Comparison of ENCODE assay signal across 7 cellular contexts in the genomic region with DNA sequence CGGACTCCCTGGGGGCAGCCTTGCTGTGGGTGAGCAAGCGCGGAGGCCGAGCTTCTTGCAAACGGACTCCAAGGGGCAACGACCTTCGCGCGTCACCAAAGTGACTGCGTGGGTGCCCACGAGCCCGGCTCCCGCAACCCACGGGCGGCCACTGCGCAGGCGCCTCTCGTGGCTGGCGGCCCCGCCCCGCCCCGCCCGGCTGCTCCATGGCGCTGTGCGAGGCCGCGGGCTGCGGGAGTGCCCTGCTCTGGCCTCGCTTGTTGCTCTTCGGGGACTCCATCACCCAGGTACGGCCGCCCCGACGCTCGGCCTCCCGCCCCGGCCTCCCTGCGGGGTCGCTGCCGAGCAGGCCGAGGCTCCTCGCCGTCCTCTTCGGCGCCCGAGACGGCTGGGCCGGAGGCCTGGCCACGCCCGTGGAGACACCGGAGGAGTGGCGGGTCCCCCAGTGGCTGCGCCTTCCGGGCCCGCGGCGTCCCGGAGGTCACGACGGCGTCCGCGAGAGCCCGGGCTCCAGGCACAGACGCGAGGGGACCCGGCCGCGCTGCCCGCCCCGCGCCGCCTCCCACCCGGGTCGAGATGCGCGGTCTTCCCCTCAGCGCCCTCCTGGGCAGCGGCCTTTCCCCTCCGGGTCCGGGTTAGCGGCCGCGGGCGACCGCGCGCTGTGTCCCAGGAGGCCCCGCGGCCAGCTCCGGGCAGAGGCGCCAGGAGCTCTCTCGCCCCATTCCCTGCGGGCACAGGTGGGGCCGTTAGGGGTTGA. TPM values are rescaled to one million over a fixed set of nuclear protein-coding genes. Genes with fewer than 3 reads are reported as not detected.
DNase-seq lines count a peak whose midpoint lies in the region; TF ChIP-seq lines count a peak whose summit lies in the region.

A gene with protein sequence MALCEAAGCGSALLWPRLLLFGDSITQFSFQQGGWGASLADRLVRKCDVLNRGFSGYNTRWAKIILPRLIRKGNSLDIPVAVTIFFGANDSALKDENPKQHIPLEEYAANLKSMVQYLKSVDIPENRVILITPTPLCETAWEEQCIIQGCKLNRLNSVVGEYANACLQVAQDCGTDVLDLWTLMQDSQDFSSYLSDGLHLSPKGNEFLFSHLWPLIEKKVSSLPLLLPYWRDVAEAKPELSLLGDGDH (plus strand): TSS at position 191 of the 757 bp plus-strand sequence. CDS start 16 bp downstream, at position 207.

- H3K36me3 ChIP-seq in MG63 = peaks cover 47% of the 10 kb centered on the region

- in situ Hi-C loops in GM13976 (cut with MboI; ENCODE audit: low sequenced_read_pairs, unreplicated experiment) = no loop called here

- peaks cover 9% of the 10 kb centered on the region for H3K9me3 ChIP-seq in MG63

- H3K4me3 ChIP-seq in MG63 (peak within 1 kb of the TSS; percentile 52), choroid plexus epithelial cell (ENCODE audit: low read depth, low read length) (peak within 1 kb of the TSS; percentile 74)

- no peak for TF ChIP-seq CTCF in GM13976 (IDR thresholded peaks at IDR 0.05; ENCODE audit: borderline replicate concordance, control extremely low read depth, extremely low read depth, insufficient read depth, missing control alignments)
- no peak for TF ChIP-seq CTCF in choroid plexus epithelial cell (conservative IDR thresholded peaks at IDR 0.05; ENCODE audit: low read depth, low read length)

- DNase-seq in GM13976 (ENCODE audit: low spot score) (peak; percentile 91), HCEC 1CT (peak; percentile 40), MG63 (peak; percentile 51), choroid plexus epithelial cell (ENCODE audit: low read depth) (peak; percentile 50), left kidney (ENCODE audit: low read depth, low spot score) (peak; percentile 74)
- peak; percentile 77 to 84 for DNase-seq in activated CD4-positive, alpha-beta T cell treated with anti-CD3 and anti-CD28 coated beads for 4 hours
- peak; percentile 72 to 79 for DNase-seq in stimulated activated CD4-positive, alpha-beta T cell treated with anti-CD3 and anti-CD28 coated beads, Interleukin-2, amount 100 ng/mL, for 24 hours

- no peaks in the 10 kb centered on the region for H3K27me3 ChIP-seq in MG63

RNA-seq across cellular contexts. Expression of the gene that starts here (rescaled TPM):
- total RNA-seq in MG63 (2014; rRNA removed; shearing (Covaris generic); ENCODE audit: low replicate concordance) = 23.2 and 31.0 TPM in 2 replicates

Comparison
In these comparisons a context has a peak if more than half of its experiments do, and no peak if none do; other contexts are left out.
1. Peak in every context shown above with its lines: DNase-seq and H3K4me3 ChIP-seq.
2. DNase-seq: peak in every context shown above with its lines; median percentile 91 in GM13976; 80 in activated CD4-positive, alpha-beta T cell treated with anti-CD3 and anti-CD28 coated beads for 4 hours; 76 in stimulated activated CD4-positive, alpha-beta T cell treated with anti-CD3 and anti-CD28 coated beads, Interleukin-2, amount 100 ng/mL, for 24 hours; 74 in left kidney; 51 in MG63; 50 in choroid plexus epithelial cell; 40 in HCEC 1CT.